ENCODE assay signal across 13 cellular contexts in the genomic region with DNA sequence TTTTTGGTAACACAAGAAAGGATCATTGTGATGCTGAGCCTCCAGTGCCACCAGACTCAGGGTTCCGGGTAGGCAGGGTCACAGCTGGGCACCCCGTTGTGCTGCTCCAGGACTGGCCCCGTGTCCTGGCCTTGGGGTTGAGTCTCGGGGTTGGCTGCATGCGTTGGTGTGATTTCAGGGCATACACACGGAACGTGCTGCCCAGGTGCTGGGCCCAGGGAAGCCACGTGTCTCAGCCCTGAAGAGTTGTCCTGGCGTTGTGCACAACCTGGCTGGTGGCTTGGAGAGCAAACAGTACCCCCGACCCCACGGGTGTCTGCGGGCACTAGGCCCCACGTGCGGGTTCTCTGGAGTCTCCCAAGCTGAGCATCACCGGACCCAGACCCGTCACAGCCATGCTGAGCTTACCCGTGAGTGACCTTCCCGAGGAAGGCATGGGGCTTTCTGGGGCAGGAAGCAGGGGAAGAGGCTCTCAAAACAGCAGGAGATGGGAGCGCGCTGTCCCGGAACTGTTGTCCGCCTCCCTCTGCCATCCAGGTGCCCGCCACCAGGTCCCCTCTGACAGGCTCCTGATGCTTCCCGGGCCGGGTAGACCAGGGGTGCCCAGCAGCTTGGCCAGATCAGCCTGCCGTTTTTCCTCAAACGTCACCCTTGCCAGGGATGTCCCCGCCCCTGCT.
DNase-seq lines count a peak whose midpoint lies in the region; ATAC-seq and TF ChIP-seq lines count a peak whose summit lies in the region.
"Had no signal": no experiment of that assay in that cellular context is flagged by ENCODE, and none has a peak within 500 bp of the region (broad histone marks: within the 10 kb centered on the region; RNA-seq: fewer than 3 reads in every experiment).

No MANE protein-coding gene starts in this region.

- H2AK5ac ChIP-seq in trophoblast cell (ENCODE audit: low read length): peak overlapping the region; percentile 70

- no peak overlapping the region for H4K91ac ChIP-seq in trophoblast cell (ENCODE audit: low read depth, low read length)

- peak overlapping the region; percentile 16 for H4K12ac ChIP-seq in trophoblast cell (ENCODE audit: low read depth, low read length)

- H3K9me3 ChIP-seq in trophoblast cell (ENCODE audit: insufficient read depth, low read depth, low read length): no peaks in the 10 kb centered on the region

- H2BK5ac ChIP-seq in trophoblast cell (ENCODE audit: low read depth, low read length, poor library complexity): no peak overlapping the region

- no peaks in the 10 kb centered on the region for H3K36me3 Mint-ChIP-seq in activated T-helper 2 cell treated with anti-CD3 and anti-CD28 coated beads, Interferon-gamma antibody, Interleukin-2, Interleukin-4, amounts not matched to agents 10 μg/mL and 5 μg/mL and 100 μg/mL, durations not matched to agents 14 hours and 24 hours and 36 hours (ENCODE audit: low read depth)

- intact Hi-C loops in activated T-helper 2 cell treated with anti-CD3 and anti-CD28 coated beads, Interferon-gamma antibody, Interleukin-2, Interleukin-4, amounts not matched to agents 10 μg/mL and 5 μg/mL and 100 μg/mL, durations not matched to agents 14 hours and 24 hours and 36 hours (cut with micrococcal nuclease): loop anchor here (1.0 to 2.0 kb wide), 5 partner anchors 15 to 291 kb away; no protein-coding TSS in a partner anchor

- peak; percentile 1 for ATAC-seq in HG02798 (IDR thresholded peaks at IDR 0.05; ENCODE audit: poor library complexity, unreplicated experiment)
- no peak for ATAC-seq in GM21390 (IDR thresholded peaks at IDR 0.05; ENCODE audit: unreplicated experiment)
- no peak for ATAC-seq in HG03039 (IDR thresholded peaks at IDR 0.05; ENCODE audit: unreplicated experiment)

- H3K27me3 Mint-ChIP-seq in activated T-helper 2 cell treated with anti-CD3 and anti-CD28 coated beads, Interferon-gamma antibody, Interleukin-2, Interleukin-4, amounts not matched to agents 10 μg/mL and 5 μg/mL and 100 μg/mL, durations not matched to agents 14 hours and 24 hours and 36 hours (ENCODE audit: low read depth): no peaks in the 10 kb centered on the region

- H3K27me3 ChIP-seq in trophoblast cell (ENCODE audit: insufficient read depth, low read length): no peaks in the 10 kb centered on the region

- H3K27ac Mint-ChIP-seq in activated T-helper 2 cell treated with anti-CD3 and anti-CD28 coated beads, Interferon-gamma antibody, Interleukin-2, Interleukin-4, amounts not matched to agents 10 μg/mL and 5 μg/mL and 100 μg/mL, durations not matched to agents 14 hours and 24 hours and 36 hours: peak overlapping the region; percentile 92

- no peak overlapping the region for H3K4ac ChIP-seq in trophoblast cell (ENCODE audit: low read depth, low read length)

- DNase-seq in GM12864 (ENCODE audit: low read depth) (no peak), trophoblast cell (no peak), KBM-7 (no peak), NCI-H146 treated with DMSO at 0.1 percent for 48 hours (lab: John Stamatoyannopoulos, UW; ENCODE audit: unreplicated experiment) (no peak)
- no peak for DNase-seq in activated T-helper 2 cell treated with anti-CD3 and anti-CD28 coated beads, Interferon-gamma antibody, Interleukin-2, Interleukin-4, amounts not matched to agents 10 μg/mL and 5 μg/mL and 100 μg/mL, durations not matched to agents 14 hours and 24 hours and 36 hours (ENCODE audit: low spot score)
- DNase-seq: activated naive CD4-positive, alpha-beta T cell; effector CD8-positive, alpha-beta T cell; KG1; NCI-H774; T1000 had no signal

- no peak overlapping the region for H2BK120ac ChIP-seq in trophoblast cell (ENCODE audit: insufficient read depth, low read length, poor library complexity)

- no peak overlapping the region for H2AFZ ChIP-seq in trophoblast cell (ENCODE audit: insufficient read depth, low read length, poor library complexity)

- WGBS in trophoblast cell (ENCODE audit: extremely low coverage, insufficient coverage, insufficient read length): no CpG with 5 or more reads among the region's 28 CpGs

- H3K4me1 ChIP-seq in trophoblast cell (ENCODE audit: control insufficient read depth in 1 of 2, insufficient read depth in 2 of 2, low read length in 2 of 2): peaks cover 2 to 3% of the 10 kb centered on the region in 2 experiments

- H2BK12ac ChIP-seq in trophoblast cell (ENCODE audit: low read length): no peak overlapping the region

- H3K9ac ChIP-seq in trophoblast cell (ENCODE audit: low read length): no peak overlapping the region

- no peak overlapping the region for H3K4me2 ChIP-seq in trophoblast cell (ENCODE audit: low read length)

- no peaks in the 10 kb centered on the region for H3K36me3 ChIP-seq in trophoblast cell (ENCODE audit: control insufficient read depth in 1 of 2, insufficient read depth in 2 of 2, low read length in 2 of 2)

- no peak overlapping the region for H3K27ac ChIP-seq in trophoblast cell (ENCODE audit: low read depth, low read length)

- no peaks in the 10 kb centered on the region for H3K79me1 ChIP-seq in trophoblast cell (ENCODE audit: low read length)

- no peaks in the 10 kb centered on the region for H3K9me3 Mint-ChIP-seq in activated T-helper 2 cell treated with anti-CD3 and anti-CD28 coated beads, Interferon-gamma antibody, Interleukin-2, Interleukin-4, amounts not matched to agents 10 μg/mL and 5 μg/mL and 100 μg/mL, durations not matched to agents 14 hours and 24 hours and 36 hours

- H4K8ac ChIP-seq in trophoblast cell (ENCODE audit: low read depth, low read length): no peak overlapping the region

- H3K14ac ChIP-seq in trophoblast cell (ENCODE audit: low read length): no peak overlapping the region

- in situ Hi-C loops in KBM-7 (cut with MboI; ENCODE audit: low pct_unique_long_range_greater_than_20kb, low sequenced_read_pairs): no loop called here

- H3K79me2 ChIP-seq in trophoblast cell (ENCODE audit: control insufficient read depth, insufficient read depth, low read length, poor library complexity): no peaks in the 10 kb centered on the region

- H3K4me3 ChIP-seq in GM12864 (ENCODE audit: low read depth, low read length) (peak overlapping the region; percentile 57), trophoblast cell (ENCODE audit: low read depth, low read length) (no peak overlapping the region)

- H3K23ac ChIP-seq in trophoblast cell (ENCODE audit: low read length): no peak overlapping the region

- H3K4me3 Mint-ChIP-seq in activated T-helper 2 cell treated with anti-CD3 and anti-CD28 coated beads, Interferon-gamma antibody, Interleukin-2, Interleukin-4, amounts not matched to agents 10 μg/mL and 5 μg/mL and 100 μg/mL, durations not matched to agents 14 hours and 24 hours and 36 hours (ENCODE audit: low read depth): no peak overlapping the region

- peaks cover 69% of the 10 kb centered on the region for H3K4me1 Mint-ChIP-seq in activated T-helper 2 cell treated with anti-CD3 and anti-CD28 coated beads, Interferon-gamma antibody, Interleukin-2, Interleukin-4, amounts not matched to agents 10 μg/mL and 5 μg/mL and 100 μg/mL, durations not matched to agents 14 hours and 24 hours and 36 hours (ENCODE audit: low read depth)

- TF ChIP-seq CTCF in GM12864 (IDR thresholded peaks at IDR 0.05; ENCODE audit: low read depth, low read length, missing control alignments): no peak

- H3K18ac ChIP-seq in trophoblast cell (ENCODE audit: low read length): no peak overlapping the region
